Comparison of ENCODE assay signal across 1 cellular context in genomic region chr6:3750324-3751018, GRCh38.
TF ChIP-seq lines count a peak whose summit lies in the region.

No MANE protein-coding gene starts in this region.

TF ChIP-seq in HepG2, 621 proteins besides CTCF, POLR2A, EP300 and RAD21 (continued from another document and continues in another):
- TF ChIP-seq LRRFIP1 (CRISPR knock-in tag; conservative IDR thresholded peaks at IDR 0.05) (no peak), ZBTB49 (CRISPR knock-in tag; IDR thresholded peaks at IDR 0.05; ENCODE audit: borderline replicate concordance) (no peak), ZSCAN25 (CRISPR knock-in tag; IDR thresholded peaks at IDR 0.05) (peak; percentile 30; the same call in 1 of the 2 replicates), ZNF552 (CRISPR knock-in tag; IDR thresholded peaks at IDR 0.05; ENCODE audit: borderline replicate concordance) (peak; percentile 66; the same call in 1 of the 2 replicates), ZNF816 (CRISPR knock-in tag; IDR thresholded peaks at IDR 0.05; ENCODE audit: borderline replicate concordance) (peak; percentile 60; the same call in 1 of the 2 replicates), ZBTB20 (CRISPR knock-in tag; IDR thresholded peaks at IDR 0.05; ENCODE audit: borderline replicate concordance, low read depth) (0 out of 2 replicates have a peak, but pooled peaks have one; percentile 25), FOXC1 (CRISPR knock-in tag; IDR thresholded peaks at IDR 0.05; ENCODE audit: borderline replicate concordance) (no peak; the same call in 1 of the 2 replicates), XRCC5 (optimal IDR thresholded peaks at IDR 0.05; ENCODE audit: low read length) (no peak), HMG20B (CRISPR knock-in tag; conservative IDR thresholded peaks at IDR 0.05) (no peak; the same call in 1 of the 2 replicates), GABPA (IDR thresholded peaks at IDR 0.05; ENCODE audit: low read depth, low read length) (no peak), GABPA (CRISPR knock-in tag; IDR thresholded peaks at IDR 0.05; ENCODE audit: low read depth) (no peak; the same call in 1 of the 2 replicates), NONO (IDR thresholded peaks at IDR 0.05) (no peak), NONO (CRISPR knock-in tag; conservative IDR thresholded peaks at IDR 0.05) (0 out of 2 replicates have a peak, but pooled peaks have one; percentile 45), E2F1 (CRISPR knock-in tag; IDR thresholded peaks at IDR 0.05) (no peak), ATF6 (CRISPR knock-in tag; conservative IDR thresholded peaks at IDR 0.05) (no peak), THAP11 (CRISPR knock-in tag; IDR thresholded peaks at IDR 0.05) (peak; percentile 52; the same call in 1 of the 2 replicates), TCF7 (IDR thresholded peaks at IDR 0.05; ENCODE audit: low read depth) (peak; percentile 60; the same call in 1 of the 2 replicates), GABPB1 (CRISPR knock-in tag; IDR thresholded peaks at IDR 0.05) (no peak; the same call in none of the 2 replicates), ZNF782 (CRISPR knock-in tag; IDR thresholded peaks at IDR 0.05; ENCODE audit: borderline replicate concordance) (0 out of 2 replicates have a peak, but pooled peaks have one; percentile 53), PAXIP1 (CRISPR knock-in tag; conservative IDR thresholded peaks at IDR 0.05) (peak; percentile 43), ZNF784 (CRISPR knock-in tag; IDR thresholded peaks at IDR 0.05; ENCODE audit: borderline replicate concordance) (no peak; the same call in 1 of the 2 replicates), ZNF615 (CRISPR knock-in tag; IDR thresholded peaks at IDR 0.05; ENCODE audit: borderline replicate concordance) (no peak), ZNF75D (CRISPR knock-in tag; IDR thresholded peaks at IDR 0.05; ENCODE audit: borderline replicate concordance) (0 out of 2 replicates have a peak, but pooled peaks have one; percentile 7), SMARCE1 (IDR thresholded peaks at IDR 0.05; ENCODE audit: borderline replicate concordance) (no peak), TEF (CRISPR knock-in tag; IDR thresholded peaks at IDR 0.05) (no peak), NFYB (CRISPR knock-in tag; IDR thresholded peaks at IDR 0.05) (no peak), SALL1 (CRISPR knock-in tag; IDR thresholded peaks at IDR 0.05) (peak; percentile 80), ELF3 (CRISPR knock-in tag; IDR thresholded peaks at IDR 0.05) (peak; percentile 71), HNF1B (CRISPR knock-in tag; IDR thresholded peaks at IDR 0.05) (peak; percentile 65; the same call in 1 of the 2 replicates), IRF2 (CRISPR knock-in tag; IDR thresholded peaks at IDR 0.05) (0 out of 2 replicates have a peak, but pooled peaks have one; percentile 26), TCF12 (IDR thresholded peaks at IDR 0.05) (no peak), TCF12 (CRISPR knock-in tag; IDR thresholded peaks at IDR 0.05) (peak; percentile 91; the same call in 1 of the 2 replicates), CERS6 (CRISPR knock-in tag; IDR thresholded peaks at IDR 0.05) (no peak), ZNF747 (CRISPR knock-in tag; IDR thresholded peaks at IDR 0.05; ENCODE audit: borderline replicate concordance) (peak; percentile 87; the same call in 1 of the 2 replicates), ZNF337 (CRISPR knock-in tag; IDR thresholded peaks at IDR 0.05; ENCODE audit: borderline replicate concordance, low read depth) (no peak), ZZZ3 (CRISPR knock-in tag; IDR thresholded peaks at IDR 0.05; ENCODE audit: borderline replicate concordance) (0 out of 2 replicates have a peak, but pooled peaks have one; percentile 75), RARA (CRISPR knock-in tag; IDR thresholded peaks at IDR 0.05) (peak; percentile 22), SNAPC2 (CRISPR knock-in tag; IDR thresholded peaks at IDR 0.05) (peak; percentile 86; the same call in 1 of the 2 replicates), SOX6 (IDR thresholded peaks at IDR 0.05) (no peak), SOX6 (CRISPR knock-in tag; IDR thresholded peaks at IDR 0.05) (no peak; the same call in none of the 2 replicates), RELA (CRISPR knock-in tag; IDR thresholded peaks at IDR 0.05) (no peak)
